In the genomic region with DNA sequence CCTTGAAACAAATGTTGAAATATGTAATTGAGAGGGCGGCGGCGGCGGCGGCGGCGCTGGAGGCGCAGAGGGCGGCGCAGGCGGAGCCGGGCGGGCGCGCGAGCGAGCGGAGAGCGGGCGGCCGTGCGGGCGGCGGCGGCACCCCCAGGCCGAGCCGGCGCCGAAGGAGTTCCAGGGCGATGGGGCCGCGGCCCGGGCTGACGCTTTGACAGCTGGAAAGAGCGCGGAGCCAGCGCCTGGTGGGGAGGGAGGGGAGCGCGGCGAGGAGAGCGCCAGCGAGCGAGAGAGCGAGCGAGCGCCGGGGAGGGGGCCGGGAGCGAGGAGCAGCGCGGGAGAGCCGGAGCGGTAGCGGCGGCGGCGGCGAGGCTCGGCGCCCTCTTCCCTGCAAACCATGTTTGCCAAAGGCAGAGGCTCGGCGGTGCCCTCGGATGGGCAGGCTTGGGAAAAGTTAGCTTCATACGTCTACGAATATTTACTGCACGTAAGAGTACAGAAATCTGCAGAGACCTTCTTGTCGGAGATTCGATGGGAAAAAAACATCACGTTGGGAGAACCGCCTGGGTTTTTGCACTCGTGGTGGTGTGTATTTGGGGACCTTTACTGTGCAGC, we compare ENCODE assay signal across 8 cellular contexts.
DNase-seq lines count a peak whose midpoint lies in the region; ATAC-seq and TF ChIP-seq lines count a peak whose summit lies in the region.
"Not testable (repeated sequence)": the region's sequence is repeated elsewhere in the genome, so short reads cannot be mapped to it uniquely, and the experiment has no call there.

No MANE protein-coding gene starts in this region.

- POLR2A ChIA-PET in T-cell (lab: Charles Lee), result not testable (repeated sequence)

- peaks cover 48 to 63% of the 10 kb centered on the region in 2 donors for H3K27me3 Mint-ChIP-seq in T-cell
- H3K27me3 Mint-ChIP-seq in activated naive CD8-positive, alpha-beta T cell, result peaks cover 44% of the 10 kb centered on the region

- H3K4me3 Mint-ChIP-seq in T-cell, result peak overlapping the region; percentile 46 to 57 (median 51)
- H3K4me3 Mint-ChIP-seq in activated naive CD8-positive, alpha-beta T cell, result peak overlapping the region; percentile 73

- not testable (repeated sequence) for H3K9me3 ChIP-seq in mesodermal cell (ENCODE audit: control insufficient read depth, low read length)

- not testable (repeated sequence) for H3K4me1 ChIP-seq in mesodermal cell (ENCODE audit: control insufficient read depth, insufficient read depth, low read length, poor library complexity, severe bottlenecking)

- H3K9me3 Mint-ChIP-seq in T-cell; activated naive CD8-positive, alpha-beta T cell (ENCODE audit: low read depth): not testable (repeated sequence)

- peak; percentile 74 to 94 (median 78) for ATAC-seq in T-cell (replicated peaks in 1 of 4)

- H3K27ac ChIP-seq in mesodermal cell (ENCODE audit: low read depth, low read length, severe bottlenecking), result not testable (repeated sequence)

- H3K27ac Mint-ChIP-seq in T-cell; activated naive CD8-positive, alpha-beta T cell: not testable (repeated sequence)

- CTCF ChIA-PET in T-cell (lab: Charles Lee), result not testable (repeated sequence)

- H3K36me3 ChIP-seq in mesodermal cell (ENCODE audit: control insufficient read depth, insufficient read depth, low read length), result not testable (repeated sequence)

- H3K4me1 Mint-ChIP-seq in T-cell; activated naive CD8-positive, alpha-beta T cell (ENCODE audit: low read depth): not testable (repeated sequence)

- DNase-seq in AG10803 (ENCODE audit: low read depth), result peak; percentile 11
- peak; percentile 43 for DNase-seq in H4 (ENCODE audit: low spot score)
- DNase-seq in NCI-H146 (lab: John Stamatoyannopoulos, UW), result peak; percentile 72
- peak in 26 of 34 experiments; percentile 1 to 30 (median 11) for DNase-seq in T-cell
- DNase-seq in fibroblast of the aortic adventitia (ENCODE audit: low read depth), result peak; percentile 24
- peak; percentile 28 to 43 for DNase-seq in stimulated activated CD4-positive, alpha-beta T cell treated with anti-CD3 and anti-CD28 coated beads, Interleukin-2, amount 100 ng/mL, for 48 hours

- not testable (repeated sequence) for H3K36me3 Mint-ChIP-seq in T-cell; activated naive CD8-positive, alpha-beta T cell

- 2% methylated on average over 37 to 48 of the region's 71 CpGs for WGBS in mesodermal cell (ENCODE audit: insufficient coverage in 2 of 2), 2 experiments

- TF ChIP-seq CTCF in AG10803 (conservative IDR thresholded peaks at IDR 0.05; ENCODE audit: low read length), result not testable (repeated sequence)
- TF ChIP-seq CTCF in fibroblast of the aortic adventitia (IDR thresholded peaks at IDR 0.05; ENCODE audit: insufficient read depth, low read length), result peak; percentile 12

- H3K4me3 ChIP-seq in AG10803 (ENCODE audit: low read length), result peak overlapping the region; percentile 46
- peak overlapping the region; percentile 52 for H3K4me3 ChIP-seq in fibroblast of the aortic adventitia (ENCODE audit: low read depth, low read length)
- peak overlapping the region; percentile 37 for H3K4me3 ChIP-seq in mesodermal cell (ENCODE audit: extremely low read depth, insufficient read depth, low read length, poor library complexity, severe bottlenecking)

Comparison
In these comparisons a context has a peak if more than half of its experiments do, and no peak if none do; other contexts are left out.
1. DNase-seq: peak in every context shown above with its lines; median percentile 72 in NCI-H146; 43 in H4; 36 in stimulated activated CD4-positive, alpha-beta T cell treated with anti-CD3 and anti-CD28 coated beads, Interleukin-2, amount 100 ng/mL, for 48 hours; 24 in fibroblast of the aortic adventitia; 11 in AG10803; 11 in T-cell.